8 cellular contexts compared by ENCODE assay signal in the genomic region with DNA sequence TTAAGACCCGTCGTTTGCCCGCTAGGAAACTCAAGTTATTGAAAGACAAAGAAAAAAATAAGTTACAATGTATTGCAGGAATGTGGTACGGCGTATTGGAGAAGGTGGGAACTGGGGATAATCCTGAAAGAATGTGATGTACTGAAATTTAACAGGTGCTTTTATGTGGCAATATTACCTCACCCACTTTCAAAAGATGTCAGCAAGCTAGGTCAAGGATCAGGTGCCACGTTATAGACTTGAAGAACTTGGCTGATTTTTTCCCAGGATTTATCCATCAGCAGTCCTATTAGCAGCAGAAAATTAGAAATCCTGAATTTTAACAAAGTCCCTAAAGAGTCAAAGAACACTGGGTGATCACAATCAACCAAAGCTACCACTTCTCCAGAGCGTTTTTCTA. TPM values are rescaled to one million over a fixed set of nuclear protein-coding genes. Genes with fewer than 3 reads are reported as not detected.
DNase-seq lines count a peak whose midpoint lies in the region; ATAC-seq, FAIRE-seq and TF ChIP-seq lines count a peak whose summit lies in the region.
"Not testable (repeated sequence)": the region's sequence is repeated elsewhere in the genome, so short reads cannot be mapped to it uniquely, and the experiment has no call there.

No MANE protein-coding gene starts in this region.

- peak overlapping the region; percentile 90 to 98 for H3K4me3 ChIP-seq in CD4-positive, alpha-beta memory T cell (ENCODE audit: low read length in 2 of 2)
- peak overlapping the region; percentile 76 to 100 for H3K4me3 ChIP-seq in Panc1 (ENCODE audit: low read depth in 2 of 2, low read length in 2 of 2)
- H3K4me3 ChIP-seq in H1 (ENCODE audit: extremely low read depth in 1 of 4, insufficient read depth in 2 of 4, low read depth in 3 of 4, low read length in 4 of 4), result peak overlapping the region; percentile 71 to 97 (median 86)
- peak overlapping the region; percentile 98 for H3K4me3 ChIP-seq in neural cell (ENCODE audit: low read length)
- H3K4me3 ChIP-seq in thoracic aorta, result peak overlapping the region; percentile 93

- H2BK5ac ChIP-seq in H1 (ENCODE audit: low read depth, low read length), result peak overlapping the region; percentile 89

- H2AFZ ChIP-seq in H1 (ENCODE audit: low read length) (peak overlapping the region; percentile 54; the same call in 1 of the 2 replicates), neural cell (ENCODE audit: low read depth, low read length) (peak overlapping the region; percentile 75)

- not testable (repeated sequence) for H2BK120ac ChIP-seq in H1 (replicated peaks; ENCODE audit: low read depth, low read length)

- not testable (repeated sequence) for H3K4me1 ChIP-seq in CD4-positive, alpha-beta memory T cell (ENCODE audit: insufficient read depth, low read length); Panc1 (ENCODE audit: control insufficient read depth, insufficient read depth, low read length); H1 (replicated peaks in 1 of 4; ENCODE audit: control insufficient read depth in 3 of 4, insufficient read depth in 4 of 4, low read length in 3 of 4)
- peaks cover 5 to 14% of the 10 kb centered on the region in 2 donors for H3K4me1 ChIP-seq in thoracic aorta (ENCODE audit: control insufficient read depth in 1 of 2, low read depth in 2 of 2)

- not testable (repeated sequence) for H3K56ac ChIP-seq in H1 (replicated peaks; ENCODE audit: insufficient read length, low read depth, low read length)

- not testable (repeated sequence) for H3K23ac ChIP-seq in H1 (ENCODE audit: insufficient read length)

- CTCF ChIA-PET in CD4-positive, alpha-beta memory T cell (lab: Charles Lee; ENCODE audit: partially characterized antibody); Panc1 (lab: Charles Lee): not testable (repeated sequence)
- CTCF ChIA-PET in activated naive CD4-positive, alpha-beta T cell treated with anti-CD3 and anti-CD28 coated beads, Interleukin-2, amount 10 ng/mL, durations not matched to agents 7 days and 5 days (lab: Charles Lee), result interaction anchor here (0.7 kb wide), 1 partner anchor 227 kb away, joined by 3 read pairs; no protein-coding TSS in a partner anchor
- CTCF ChIA-PET in H1 (lab: Charles Lee; ENCODE audit: partially characterized antibody), result interaction anchor here (1.0 kb wide), 1 partner anchor 12 kb away, joined by 3 read pairs; no protein-coding TSS in a partner anchor

- not testable (repeated sequence) for H3K9me3 Mint-ChIP-seq in CD4-positive, alpha-beta memory T cell; HFFc6; activated naive CD4-positive, alpha-beta T cell treated with anti-CD3 and anti-CD28 coated beads, Interleukin-2, amount 10 ng/mL, durations not matched to agents 7 days and 5 days

- H3K27me3 Mint-ChIP-seq in CD4-positive, alpha-beta memory T cell; HFFc6 (ENCODE audit: insufficient read depth); activated naive CD4-positive, alpha-beta T cell treated with anti-CD3 and anti-CD28 coated beads, Interleukin-2, amount 10 ng/mL, durations not matched to agents 7 days and 5 days: not testable (repeated sequence)

- intact Hi-C loops in CD4-positive, alpha-beta memory T cell (cut with micrococcal nuclease); Panc1 (cut with micrococcal nuclease; ENCODE audit: unreplicated experiment): not testable (repeated sequence)

- BruUV-seq in Panc1 (replicated peaks; lab: Mats Ljungman, UMichigan), result TSS peak; percentile 89

- not testable (repeated sequence) for H3K79me1 ChIP-seq in H1 (ENCODE audit: low read depth, low read length)

- H3K36me3 ChIP-seq in CD4-positive, alpha-beta memory T cell (ENCODE audit: insufficient read depth, low read length); Panc1 (ENCODE audit: control insufficient read depth, insufficient read depth, low read length); H1 (ENCODE audit: control insufficient read depth in 2 of 4, insufficient read depth in 4 of 4, low read length in 3 of 4); neural cell (ENCODE audit: insufficient read depth, low read length); thoracic aorta: not testable (repeated sequence)

- TF ChIP-seq RAD21 in H1 (IDR thresholded peaks at IDR 0.05 in 1 of 2, conservative IDR thresholded peaks at IDR 0.05 in 1 of 2; ENCODE audit: low read depth in 2 of 2, low read length in 2 of 2); neural cell (conservative IDR thresholded peaks at IDR 0.05): not testable (repeated sequence)

- H2BK12ac ChIP-seq in H1 (ENCODE audit: low read depth, low read length), result not testable (repeated sequence)

- not testable (repeated sequence) for H4K5ac ChIP-seq in H1 (ENCODE audit: insufficient read length, low read depth, low read length)

- H3K18ac ChIP-seq in H1 (ENCODE audit: extremely low read depth, low read length), result not testable (repeated sequence)

- peak overlapping the region; percentile 47 to 65 for H3K4me2 ChIP-seq in H1 (ENCODE audit: insufficient read depth in 1 of 2, low read depth in 2 of 2, low read length in 2 of 2)
- H3K4me2 ChIP-seq in neural cell (ENCODE audit: low read length), result peak overlapping the region; percentile 62

- peak in 2 of 5 donors; percentile 7 to 9 for DNase-seq in CD4-positive, alpha-beta memory T cell
- not testable (repeated sequence) for DNase-seq in HFFc6; Panc1 (ENCODE audit: low read depth, low spot score); activated naive CD4-positive, alpha-beta T cell treated with anti-CD3 and anti-CD28 coated beads, Interleukin-2, amount 10 ng/mL, durations not matched to agents 7 days and 5 days; H1 (ENCODE audit: low read depth in 1 of 2, low spot score in 2 of 2); thoracic aorta (ENCODE audit: low spot score)
- DNase-seq in iPS-NIHi11 (ENCODE audit: low spot score), result peak; percentile 6

- H3K4ac ChIP-seq in H1 (replicated peaks; ENCODE audit: insufficient read length, low read depth, low read length), result not testable (repeated sequence)

- not testable (repeated sequence) for H4K91ac ChIP-seq in H1 (replicated peaks; ENCODE audit: insufficient read length, low read length)

- H4K20me1 ChIP-seq in H1 (replicated peaks in 1 of 2; ENCODE audit: control insufficient read depth in 1 of 2, insufficient read depth in 2 of 2, low read length in 2 of 2); neural cell (ENCODE audit: insufficient read depth): not testable (repeated sequence)

- H3K9ac ChIP-seq in H1 (replicated peaks in 1 of 4; ENCODE audit: extremely low read depth in 1 of 4, low read depth in 3 of 4, low read length in 3 of 4) (peak overlapping the region; percentile 67 to 85 (median 81)), neural cell (ENCODE audit: low read length) (peak overlapping the region; percentile 79)

- H3K4me3 Mint-ChIP-seq in CD4-positive, alpha-beta memory T cell, result peak overlapping the region; percentile 94 to 100 (median 99)
- peak overlapping the region; percentile 99 for H3K4me3 Mint-ChIP-seq in HFFc6
- H3K4me3 Mint-ChIP-seq in activated naive CD4-positive, alpha-beta T cell treated with anti-CD3 and anti-CD28 coated beads, Interleukin-2, amount 10 ng/mL, durations not matched to agents 7 days and 5 days, result peak overlapping the region; percentile 91

- H3K14ac ChIP-seq in H1 (ENCODE audit: insufficient read length), result not testable (repeated sequence)

- H2BK15ac ChIP-seq in H1 (ENCODE audit: low read length), result not testable (repeated sequence)

- H3K36me3 Mint-ChIP-seq in CD4-positive, alpha-beta memory T cell, result peaks cover 0 to 12% of the 10 kb centered on the region in 2 donors
- peaks cover 10% of the 10 kb centered on the region for H3K36me3 Mint-ChIP-seq in HFFc6 (ENCODE audit: low read depth)
- H3K36me3 Mint-ChIP-seq in activated naive CD4-positive, alpha-beta T cell treated with anti-CD3 and anti-CD28 coated beads, Interleukin-2, amount 10 ng/mL, durations not matched to agents 7 days and 5 days, result not testable (repeated sequence)

- H3K9me3 ChIP-seq in CD4-positive, alpha-beta memory T cell (ENCODE audit: control insufficient read depth in 1 of 2, low read length in 2 of 2); Panc1 (ENCODE audit: control insufficient read depth, insufficient read depth, low read depth, low read length); H1 (ENCODE audit: insufficient read depth in 2 of 2, low read depth in 1 of 2, low read length in 1 of 2); neural cell (ENCODE audit: low read length); thoracic aorta: not testable (repeated sequence)

- in situ Hi-C loops in Panc1 (cut with HindIII; ENCODE audit: low pct_unique_long_range_greater_than_20kb, low sequenced_read_pairs), result not testable (repeated sequence)

- not testable (repeated sequence) for TF ChIP-seq POLR2A in H1 (IDR thresholded peaks at IDR 0.05; ENCODE audit: control extremely low read depth in 1 of 2, low read depth in 2 of 2, low read length in 2 of 2)

- H2AK5ac ChIP-seq in H1 (ENCODE audit: low read depth, low read length), result not testable (repeated sequence)

- ATAC-seq in Panc1; thoracic aorta (ENCODE audit: insufficient number of reproducible peaks, low FRiP score, low read depth): not testable (repeated sequence)

- H3K27ac ChIP-seq in CD4-positive, alpha-beta memory T cell (ENCODE audit: low read depth, low read length), result peak overlapping the region; percentile 87
- peak overlapping the region; percentile 99 for H3K27ac ChIP-seq in Panc1 (ENCODE audit: low read length)
- peak overlapping the region; percentile 70 for H3K27ac ChIP-seq in H1 (ENCODE audit: low read depth, low read length)
- H3K27ac ChIP-seq in neural cell (ENCODE audit: low read length), result peak overlapping the region; percentile 83
- H3K27ac ChIP-seq in thoracic aorta, result peak overlapping the region; percentile 75 to 88

- H3K23me2 ChIP-seq in H1 (ENCODE audit: low read depth, low read length), result not testable (repeated sequence)

- peaks cover 8 to 28% (median 14%) of the 10 kb centered on the region in 4 donors for H3K4me1 Mint-ChIP-seq in CD4-positive, alpha-beta memory T cell
- peaks cover 20% of the 10 kb centered on the region for H3K4me1 Mint-ChIP-seq in HFFc6 (ENCODE audit: low read depth)
- peaks cover 16% of the 10 kb centered on the region for H3K4me1 Mint-ChIP-seq in activated naive CD4-positive, alpha-beta T cell treated with anti-CD3 and anti-CD28 coated beads, Interleukin-2, amount 10 ng/mL, durations not matched to agents 7 days and 5 days

- not testable (repeated sequence) for H3F3A ChIP-seq in neural cell (ENCODE audit: insufficient read depth, low read length, poor library complexity, severe bottlenecking)

- not testable (repeated sequence) for H3K79me2 ChIP-seq in H1 (ENCODE audit: control insufficient read depth in 1 of 2, insufficient read depth in 2 of 2, low read length in 2 of 2); neural cell (replicated peaks; ENCODE audit: insufficient read depth, low read length)

- not testable (repeated sequence) for H2BK20ac ChIP-seq in H1 (ENCODE audit: low read length)

- not testable (repeated sequence) for H3K9me2 ChIP-seq in neural cell (ENCODE audit: insufficient read depth, low read length)

- POLR2A ChIA-PET in CD4-positive, alpha-beta memory T cell (lab: Charles Lee; ENCODE audit: partially characterized antibody), result interaction anchor here (1.1 kb wide), 1 partner anchor 1009 kb away, joined by 3 read pairs; the partner anchor contains the start of gene SRGAP2C
- POLR2A ChIA-PET in Panc1 (lab: Charles Lee), result not testable (repeated sequence)
- POLR2A ChIA-PET in H1 (lab: Charles Lee; ENCODE audit: partially characterized antibody), result interaction anchor here (1.2 kb wide), 1 partner anchor 431 kb away, joined by 4 read pairs; no protein-coding TSS in a partner anchor

- H4K8ac ChIP-seq in H1 (ENCODE audit: extremely low read depth, insufficient read depth, low read length), result not testable (repeated sequence)

- H3K27me3 ChIP-seq in CD4-positive, alpha-beta memory T cell (ENCODE audit: insufficient read depth, low read length); Panc1 (ENCODE audit: control insufficient read depth, insufficient read depth, low read length); H1 (replicated peaks in 1 of 4; ENCODE audit: control insufficient read depth in 3 of 4, extremely low read depth in 1 of 4, insufficient read depth in 3 of 4, low read length in 3 of 4); neural cell (ENCODE audit: insufficient read depth, low read depth, low read length); thoracic aorta (replicated peaks; ENCODE audit: insufficient read depth): not testable (repeated sequence)

- not testable (repeated sequence) for FAIRE-seq in H1 (lab: Jason Lieb, UNC)

- not testable (repeated sequence) for TF ChIP-seq CTCF in HFFc6 (IDR thresholded peaks at IDR 0.05); Panc1 (IDR thresholded peaks at IDR 0.05); H1 (IDR thresholded peaks at IDR 0.05; ENCODE audit: control extremely low read depth in 1 of 3, insufficient read depth in 1 of 3, low read depth in 1 of 3, low read length in 3 of 3); neural cell (IDR thresholded peaks at IDR 0.05; ENCODE audit: poor library complexity, severe bottlenecking); thoracic aorta (IDR thresholded peaks at IDR 0.05)

- WGBS in H1 (ENCODE audit: extremely low coverage in 1 of 2, insufficient coverage in 1 of 2, insufficient read length in 1 of 2, insufficient replicate concordance in 2 of 2, low coverage in 1 of 2, low lambda C conversion rate in 2 of 2, missing lambda C conversion rate in 1 of 2), 2 experiments, result 2% methylated on average over 5 of the region's 7 CpGs; no CpG with 5 or more reads in 1 of the 2 experiments

- peak overlapping the region; percentile 94 to 100 (median 99) for H3K27ac Mint-ChIP-seq in CD4-positive, alpha-beta memory T cell
- peak overlapping the region; percentile 98 for H3K27ac Mint-ChIP-seq in HFFc6
- peak overlapping the region; percentile 93 for H3K27ac Mint-ChIP-seq in activated naive CD4-positive, alpha-beta T cell treated with anti-CD3 and anti-CD28 coated beads, Interleukin-2, amount 10 ng/mL, durations not matched to agents 7 days and 5 days

- TF ChIP-seq EP300 in H1 (IDR thresholded peaks at IDR 0.05; ENCODE audit: borderline replicate concordance in 1 of 2, low read depth in 2 of 2, low read length in 2 of 2); neural cell (conservative IDR thresholded peaks at IDR 0.05; ENCODE audit: poor library complexity, severe bottlenecking): not testable (repeated sequence)

RNA-seq across cellular contexts. Expression of gene SEC22B, which starts 0.6 kb away (rescaled TPM):
- 10 to 100 TPM; 43.4 to 45.2 TPM for total RNA-seq in CD4-positive, alpha-beta memory T cell
- polyA plus RNA-seq in CD4-positive, alpha-beta memory T cell, result 10 to 100 TPM; 13.9 to 18.7 TPM
- 10 to 100 TPM; 47.2 to 56.6 (median 54.7) TPM for total RNA-seq in HFFc6 (2021; fragmentation: NEBNext Ultra II Directional; extraction: Animal tissue kit (Norgen Biotek cat#: 25700))
- total RNA-seq in Panc1 (2021; ENCODE audit: unreplicated experiment) (23.7 TPM), thoracic aorta (10 to 100 TPM; 24.9 to 44.8 TPM)
- polyA plus RNA-seq in Panc1 (2012; ENCODE audit: insufficient read length), result 11.8 TPM
- 10.7 and 11.6 TPM in 2 replicates for total RNA-seq in H1 (2021; fragmentation: NEBNext Ultra II Directional; extraction: Animal tissue kit (Norgen Biotek cat#: 25700))
- polyA plus RNA-seq in H1 (2011; rRNA removed) (3.8 and 5.6 TPM in 2 replicates), neural cell (29.3 and 29.9 TPM in 2 replicates)
- polyA plus RNA-seq in H1 (2011; cell fraction: cytosol; rRNA removed), result 6.8 TPM
- polyA plus RNA-seq in H1 (2011; cell fraction: nucleus; rRNA removed), result 3.2 TPM
- polyA plus RNA-seq in H1 (2012, experiment 1 of 2), result 6.0 to 10.5 TPM (median 7.3 TPM) in 4 replicates
- polyA plus RNA-seq in H1 (2012, experiment 2 of 2), result 3.2 TPM
- 9.6 TPM for polyA plus RNA-seq in H1 (2013, experiment 1 of 2)
- polyA plus RNA-seq in H1 (2013, experiment 2 of 2), result 9.2 TPM
- polyA minus RNA-seq in H1 (2011; rRNA and poly(A)+ RNA removed), result 7.6 and 10.4 TPM in 2 replicates
- polyA minus RNA-seq in H1 (2011; cell fraction: cytosol; rRNA and poly(A)+ RNA removed), result 5.5 TPM
- 23.6 TPM for polyA minus RNA-seq in H1 (2011; cell fraction: nucleus; rRNA and poly(A)+ RNA removed)
- polyA minus RNA-seq in neural cell, result 38.0 and 41.4 TPM in 2 replicates
